In the genomic region with DNA sequence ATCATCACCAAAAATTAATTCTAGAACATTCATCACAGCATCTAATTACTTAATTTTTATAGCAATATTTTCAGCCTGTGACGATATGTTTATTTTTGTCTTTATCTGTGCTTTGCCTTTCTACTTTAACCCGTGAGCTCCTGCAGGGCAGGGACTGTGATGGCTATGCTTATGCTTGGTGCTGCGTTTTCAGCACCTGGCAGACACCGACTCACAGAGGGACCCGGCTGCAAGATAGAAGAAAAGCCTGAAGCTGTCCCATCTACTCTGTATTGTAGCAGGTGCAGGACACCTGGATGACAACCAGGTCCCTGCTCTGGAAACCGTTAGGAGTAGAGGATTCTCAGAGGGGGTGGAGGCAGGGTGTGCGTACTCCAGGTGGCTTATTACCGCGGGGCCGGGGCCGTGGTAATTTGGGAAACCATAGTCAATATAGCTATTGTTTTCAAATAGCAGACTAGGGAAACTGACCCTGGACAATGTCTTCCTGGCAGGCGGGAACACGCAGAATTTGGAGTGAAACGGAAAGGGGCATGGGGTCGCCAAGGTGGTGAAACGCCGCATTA, we compare ENCODE assay signal across 11 cellular contexts.
DNase-seq lines count a peak whose midpoint lies in the region; ATAC-seq and TF ChIP-seq lines count a peak whose summit lies in the region.
"Had no signal": no experiment of that assay in that cellular context is flagged by ENCODE, and none has a peak within 500 bp of the region (broad histone marks: within the 10 kb centered on the region; RNA-seq: fewer than 3 reads in every experiment).

No MANE protein-coding gene starts in this region.

- H2BK15ac ChIP-seq in neuronal stem cell (ENCODE audit: low read length), result no peak overlapping the region

- H4K91ac ChIP-seq in neuronal stem cell (ENCODE audit: low read depth, low read length, poor library complexity), result no peak overlapping the region

- H3K9me3 ChIP-seq in esophagus squamous epithelium, result no peaks in the 10 kb centered on the region
- H3K9me3 ChIP-seq in neuronal stem cell (replicated peaks in 1 of 2; ENCODE audit: control insufficient read depth in 2 of 2, insufficient read depth in 1 of 2, low read depth in 1 of 2, low read length in 2 of 2), result no peaks in the 10 kb centered on the region

- intact Hi-C loops in esophagus squamous epithelium (cut with DNase I), result no loop called here

- H3K4me2 ChIP-seq in neuronal stem cell (ENCODE audit: insufficient read depth, low read length, poor library complexity, severe bottlenecking), result peak overlapping the region; percentile 96

- no peak overlapping the region for H2BK120ac ChIP-seq in neuronal stem cell (ENCODE audit: low read depth, low read length)

- no peaks in the 10 kb centered on the region for H3K36me3 ChIP-seq in esophagus squamous epithelium
- H3K36me3 ChIP-seq in neuronal stem cell (replicated peaks in 1 of 2; ENCODE audit: control insufficient read depth in 2 of 2, insufficient read depth in 2 of 2, low read length in 2 of 2), result no peaks in the 10 kb centered on the region

- H3K4me3 ChIP-seq in esophagus squamous epithelium (peak overlapping the region; percentile 14 to 66 (median 34)), neuronal stem cell (ENCODE audit: low read length in 2 of 2) (peak overlapping the region in 1 of 2 donors; percentile 84)

- WGBS in esophagus squamous epithelium, 2 donors, result 3 to 10% methylated on average over 11 to 17 of the region's 17 CpGs
- no CpG with 5 or more reads among the region's 17 CpGs for WGBS in neuronal stem cell (ENCODE audit: extremely low coverage in 2 of 2, insufficient read length in 2 of 2, insufficient replicate concordance in 1 of 2), 2 donors

- TF ChIP-seq CTCF in esophagus squamous epithelium (IDR thresholded peaks at IDR 0.05), result no peak

- no peak overlapping the region for H3K23ac ChIP-seq in neuronal stem cell (ENCODE audit: low read depth, low read length, poor library complexity)

- H3K27me3 ChIP-seq in esophagus squamous epithelium, result peaks cover 0 to 99% (median 8%) of the 10 kb centered on the region in 4 donors
- peaks cover 0 to 70% (median 32%) of the 10 kb centered on the region in 3 experiments for H3K27me3 ChIP-seq in neuronal stem cell (ENCODE audit: control insufficient read depth in 3 of 3, insufficient read depth in 3 of 3, low read depth in 1 of 3, low read length in 3 of 3)

- H3K4me1 ChIP-seq in esophagus squamous epithelium (peaks cover 9 to 21% (median 15%) of the 10 kb centered on the region in 3 donors), neuronal stem cell (ENCODE audit: control insufficient read depth in 2 of 2, insufficient read depth in 1 of 2, low read depth in 1 of 2, low read length in 2 of 2) (peaks cover 0 to 6% of the 10 kb centered on the region in 2 donors)

- H3K14ac ChIP-seq in neuronal stem cell (ENCODE audit: low read length), result no peak overlapping the region

- H2AFZ ChIP-seq in neuronal stem cell (ENCODE audit: low read length), result peak overlapping the region; percentile 82

- H3K18ac ChIP-seq in neuronal stem cell (ENCODE audit: low read length), result peak overlapping the region; percentile 45

- H2BK5ac ChIP-seq in neuronal stem cell (ENCODE audit: low read length), result no peak overlapping the region

- H2BK12ac ChIP-seq in neuronal stem cell (ENCODE audit: low read length), result no peak overlapping the region

- TF ChIP-seq POLR2A in esophagus squamous epithelium (IDR thresholded peaks at IDR 0.05), result no peak

- H4K8ac ChIP-seq in neuronal stem cell (ENCODE audit: low read depth, low read length), result no peak overlapping the region

- H2AK5ac ChIP-seq in neuronal stem cell (ENCODE audit: low read depth, low read length), result no peak overlapping the region

- DNase-seq in COLO668 (lab: John Stamatoyannopoulos, UW; ENCODE audit: unreplicated experiment) (peak; percentile 54), NCI-H345 (lab: John Stamatoyannopoulos, UW) (peak; percentile 48), esophagus squamous epithelium (lab: John Stamatoyannopoulos, UW) (no peak), neuronal stem cell (ENCODE audit: low spot score) (no peak), NCI-H226 (no peak)
- no peak for DNase-seq in stimulated activated CD4-positive, alpha-beta T cell treated with anti-CD3 and anti-CD28 coated beads, Interleukin-15, amount 100 ng/mL, for 24 hours
- DNase-seq in stimulated activated naive CD8-positive, alpha-beta T cell treated with anti-CD3 and anti-CD28 coated beads, Interleukin-15, Interleukin-2, amounts not matched to agents 100 U/mL and 50 U/mL, for 24 hours, result no peak
- DNase-seq: activated CD4-positive, alpha-beta T cell treated with anti-CD3 and anti-CD28 coated beads for 4 hours; activated naive CD8-positive, alpha-beta T cell treated with anti-CD3 and anti-CD28 coated beads, Interleukin-2, amount 50 U/mL, for 24 hours had no signal

- no peak overlapping the region for H3K4ac ChIP-seq in neuronal stem cell (ENCODE audit: low read length)

- H3K27ac ChIP-seq in esophagus squamous epithelium (no peak overlapping the region), neuronal stem cell (replicated peaks; ENCODE audit: low read length) (no peak overlapping the region)

- no peaks in the 10 kb centered on the region for H3K79me1 ChIP-seq in neuronal stem cell (ENCODE audit: low read depth, low read length)

- H3K9ac ChIP-seq in neuronal stem cell (ENCODE audit: low read depth, low read length, poor library complexity), result no peak overlapping the region

- no peak for ATAC-seq in stimulated activated naive CD8-positive, alpha-beta T cell treated with anti-CD3 and anti-CD28 coated beads, Interleukin-15, Interleukin-2, amounts not matched to agents 100 U/mL and 50 U/mL, for 24 hours
- no peak for ATAC-seq in HG03280 (IDR thresholded peaks at IDR 0.05; ENCODE audit: unreplicated experiment)
- ATAC-seq: HCT116 had no signal

Comparison
In these comparisons a context has a peak if more than half of its experiments do, and no peak if none do; other contexts are left out.
1. DNase-seq: peak in COLO668 (single experiment) and NCI-H345 (single experiment); none in esophagus squamous epithelium (single experiment), neuronal stem cell (single experiment), stimulated activated CD4-positive, alpha-beta T cell treated with anti-CD3 and anti-CD28 coated beads, Interleukin-15, amount 100 ng/mL, for 24 hours (single experiment), stimulated activated naive CD8-positive, alpha-beta T cell treated with anti-CD3 and anti-CD28 coated beads, Interleukin-15, Interleukin-2, amounts not matched to agents 100 U/mL and 50 U/mL, for 24 hours (single experiment) and NCI-H226 (single experiment).